9 cellular contexts compared by ENCODE assay signal in the genomic region with DNA sequence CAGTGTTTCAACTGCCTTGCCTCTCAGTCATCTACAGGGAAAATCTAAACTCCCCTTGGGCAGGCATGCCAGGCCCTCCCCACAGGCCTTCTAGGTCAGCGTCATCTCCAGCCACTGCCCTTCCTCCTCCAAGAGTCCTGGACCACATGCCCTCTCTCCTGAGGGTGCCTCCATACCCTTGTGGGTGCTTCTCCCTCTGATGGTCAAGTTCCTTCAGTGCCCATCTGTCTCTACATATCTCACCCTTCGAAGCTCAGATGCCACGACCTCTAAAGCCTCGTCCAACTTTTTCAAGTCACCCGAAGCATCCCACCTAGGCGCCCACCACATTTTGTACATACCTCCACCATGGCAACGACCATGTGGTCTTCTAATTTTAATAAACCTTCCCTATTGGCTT. TPM values are rescaled to one million over a fixed set of nuclear protein-coding genes. Genes with fewer than 3 reads are reported as not detected.
"Had no signal": no experiment of that assay in that cellular context is flagged by ENCODE, and none has a peak within 500 bp of the region (broad histone marks: within the 10 kb centered on the region; RNA-seq: fewer than 3 reads in every experiment).

No MANE protein-coding gene starts in this region.

- H3K27ac ChIP-seq: HL-60 had no signal

- H3K9me3 Mint-ChIP-seq: IgD-negative memory B cell had no signal

- ATAC-seq: HepG2, K562 had no signal

- DNase-seq: IMR-90, KBM-7, KG1 had no signal

- H3K4me3 Mint-ChIP-seq: IgD-negative memory B cell had no signal

- H3K4me3 ChIP-seq: K562 had no signal

RNA-seq across cellular contexts. Expression of a gene that starts 22.6 kb away (rescaled TPM):
- total RNA-seq: HepG2, HT-29, HT1080, IMR-90 had no signal
